Comparison of ENCODE assay signal across 19 cellular contexts in genomic region chr2:235710933-235711332, GRCh38.
"Had no signal": no experiment of that assay in that cellular context is flagged by ENCODE, and none has a peak within 500 bp of the region (broad histone marks: within the 10 kb centered on the region; RNA-seq: fewer than 3 reads in every experiment).

No MANE protein-coding gene starts in this region.

- H3K27me3 ChIP-seq: cardiac muscle cell had no signal

- H3K4me3 Mint-ChIP-seq: activated CD4-positive, alpha-beta T cell treated with anti-CD3 and anti-CD28 coated beads for 36 hours; activated naive CD8-positive, alpha-beta T cell treated with anti-CD3 and anti-CD28 coated beads for 36 hours; activated T-cell treated with anti-CD3 and anti-CD28 coated beads, Interleukin-2, amount 50 U/mL, for 4 hours; WTC11 had no signal

- H3K4me3 ChIP-seq: cardiac muscle cell, skin epidermis, thoracic aorta had no signal

- H3K36me3 Mint-ChIP-seq: activated naive CD8-positive, alpha-beta T cell treated with anti-CD3 and anti-CD28 coated beads for 36 hours had no signal

- H2AFZ ChIP-seq: parathyroid adenoma had no signal

- H3K9me3 ChIP-seq: thoracic aorta had no signal

- H3K27me3 Mint-ChIP-seq: activated naive CD8-positive, alpha-beta T cell treated with anti-CD3 and anti-CD28 coated beads for 36 hours had no signal

- H3K27ac ChIP-seq: cardiac muscle cell, parathyroid adenoma, thoracic aorta had no signal

- ATAC-seq: activated CD4-positive, alpha-beta T cell treated with anti-CD3 and anti-CD28 coated beads for 36 hours; activated T-cell treated with anti-CD3 and anti-CD28 coated beads, Interleukin-2, amount 50 U/mL, for 4 hours; right cardiac atrium; WTC11 had no signal

- H3K27ac Mint-ChIP-seq: activated CD4-positive, alpha-beta T cell treated with anti-CD3 and anti-CD28 coated beads for 36 hours; activated naive CD8-positive, alpha-beta T cell treated with anti-CD3 and anti-CD28 coated beads for 36 hours; activated T-helper 2 cell treated with anti-CD3 and anti-CD28 coated beads, Interferon-gamma antibody, Interleukin-2, Interleukin-4, amounts not matched to agents 10 μg/mL and 5 μg/mL and 100 μg/mL, durations not matched to agents 14 hours and 24 hours and 36 hours; WTC11 had no signal

- H3K36me3 ChIP-seq: cardiac muscle cell had no signal

- H3K9me3 Mint-ChIP-seq: activated naive CD8-positive, alpha-beta T cell treated with anti-CD3 and anti-CD28 coated beads for 36 hours; activated T-cell treated with anti-CD3 and anti-CD28 coated beads, Interleukin-2, amount 50 U/mL, for 4 hours; activated T-helper 2 cell treated with anti-CD3 and anti-CD28 coated beads, Interferon-gamma antibody, Interleukin-2, Interleukin-4, amounts not matched to agents 10 μg/mL and 5 μg/mL and 100 μg/mL, durations not matched to agents 14 hours and 24 hours and 36 hours; WTC11 had no signal

- H3K4me1 ChIP-seq: parathyroid adenoma had no signal

- H3K4me1 Mint-ChIP-seq: activated CD4-positive, alpha-beta T cell treated with anti-CD3 and anti-CD28 coated beads for 36 hours; activated naive CD8-positive, alpha-beta T cell treated with anti-CD3 and anti-CD28 coated beads for 36 hours had no signal

- DNase-seq: activated CD4-positive, alpha-beta T cell treated with anti-CD3 and anti-CD28 coated beads for 36 hours; activated CD4-positive, alpha-beta T cell treated with anti-CD3 and anti-CD28 coated beads, Interleukin-2, amount 50 U/mL, for 4 hours; activated CD8-positive, alpha-beta memory T cell treated with anti-CD3 and anti-CD28 coated beads, Interleukin-2, amount 50 U/mL, for 48 hours; activated naive CD4-positive, alpha-beta T cell treated with Interleukin-2 at 50 U/mL for 16 hours; activated naive CD8-positive, alpha-beta T cell treated with anti-CD3 and anti-CD28 coated beads for 36 hours; activated T-cell treated with anti-CD3 and anti-CD28 coated beads, Interleukin-2, amount 50 U/mL, for 4 hours; amniotic stem cell; effector memory CD4-positive, alpha-beta T cell; glutamatergic neuron; left cardiac atrium; right cardiac atrium; stimulated activated CD4-positive, alpha-beta T cell treated with anti-CD3 and anti-CD28 coated beads, Interleukin-1b, Interleukin-23, amount 100 ng/mL, for 48 hours; T-helper 9 cell had no signal
